ENCODE assay signal across 1 cellular context in the genomic region with DNA sequence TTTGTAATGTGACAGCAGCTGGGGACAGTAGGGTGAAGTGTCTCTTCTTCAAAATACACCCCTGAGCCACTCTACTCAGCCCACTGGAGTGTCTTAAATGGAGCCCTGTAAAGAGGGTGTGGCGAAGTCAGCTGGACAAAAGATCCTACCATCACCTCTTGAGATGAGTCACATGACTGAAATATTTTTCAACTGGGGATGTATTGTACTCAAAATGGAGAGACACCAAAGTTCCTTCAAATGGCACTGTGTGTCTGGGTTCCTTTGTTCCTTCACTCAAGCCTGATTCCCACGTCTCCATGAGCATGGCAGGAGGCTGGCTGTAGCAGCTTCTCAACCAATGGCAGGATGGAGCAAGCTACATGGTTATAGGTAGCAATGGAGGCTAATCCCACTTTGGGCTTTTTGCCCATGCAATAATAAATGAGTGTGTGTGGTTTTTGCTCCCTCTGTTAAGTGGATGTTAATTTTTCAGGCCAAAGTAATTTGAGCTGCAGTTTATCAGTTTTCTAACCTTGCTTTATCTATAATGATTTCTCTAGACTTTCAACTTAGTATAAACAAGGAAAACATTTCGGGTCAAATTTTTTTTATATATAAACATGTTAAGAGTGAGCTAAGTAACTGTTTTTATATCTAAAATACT.
TF ChIP-seq lines count a peak whose summit lies in the region.

No MANE protein-coding gene starts in this region.

TF ChIP-seq in GM12878, 131 proteins besides CTCF, POLR2A, EP300 and RAD21 (continued from another document):
- TF ChIP-seq, protein P1, sequence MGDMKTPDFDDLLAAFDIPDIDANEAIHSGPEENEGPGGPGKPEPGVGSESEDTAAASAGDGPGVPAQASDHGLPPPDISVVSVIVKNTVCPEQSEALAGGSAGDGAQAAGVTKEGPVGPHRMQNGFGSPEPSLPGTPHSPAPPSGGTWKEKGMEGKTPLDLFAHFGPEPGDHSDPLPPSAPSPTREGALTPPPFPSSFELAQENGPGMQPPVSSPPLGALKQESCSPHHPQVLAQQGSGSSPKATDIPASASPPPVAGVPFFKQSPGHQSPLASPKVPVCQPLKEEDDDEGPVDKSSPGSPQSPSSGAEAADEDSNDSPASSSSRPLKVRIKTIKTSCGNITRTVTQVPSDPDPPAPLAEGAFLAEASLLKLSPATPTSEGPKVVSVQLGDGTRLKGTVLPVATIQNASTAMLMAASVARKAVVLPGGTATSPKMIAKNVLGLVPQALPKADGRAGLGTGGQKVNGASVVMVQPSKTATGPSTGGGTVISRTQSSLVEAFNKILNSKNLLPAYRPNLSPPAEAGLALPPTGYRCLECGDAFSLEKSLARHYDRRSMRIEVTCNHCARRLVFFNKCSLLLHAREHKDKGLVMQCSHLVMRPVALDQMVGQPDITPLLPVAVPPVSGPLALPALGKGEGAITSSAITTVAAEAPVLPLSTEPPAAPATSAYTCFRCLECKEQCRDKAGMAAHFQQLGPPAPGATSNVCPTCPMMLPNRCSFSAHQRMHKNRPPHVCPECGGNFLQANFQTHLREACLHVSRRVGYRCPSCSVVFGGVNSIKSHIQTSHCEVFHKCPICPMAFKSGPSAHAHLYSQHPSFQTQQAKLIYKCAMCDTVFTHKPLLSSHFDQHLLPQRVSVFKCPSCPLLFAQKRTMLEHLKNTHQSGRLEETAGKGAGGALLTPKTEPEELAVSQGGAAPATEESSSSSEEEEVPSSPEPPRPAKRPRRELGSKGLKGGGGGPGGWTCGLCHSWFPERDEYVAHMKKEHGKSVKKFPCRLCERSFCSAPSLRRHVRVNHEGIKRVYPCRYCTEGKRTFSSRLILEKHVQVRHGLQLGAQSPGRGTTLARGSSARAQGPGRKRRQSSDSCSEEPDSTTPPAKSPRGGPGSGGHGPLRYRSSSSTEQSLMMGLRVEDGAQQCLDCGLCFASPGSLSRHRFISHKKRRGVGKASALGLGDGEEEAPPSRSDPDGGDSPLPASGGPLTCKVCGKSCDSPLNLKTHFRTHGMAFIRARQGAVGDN (IDR thresholded peaks at IDR 0.05): no peak
- TF ChIP-seq NRF1 (conservative IDR thresholded peaks at IDR 0.05; ENCODE audit: low read depth, low read length) (no peak), EZH2 (IDR thresholded peaks at IDR 0.05; ENCODE audit: borderline replicate concordance, control insufficient read depth, low read depth, low read length) (no peak), DPF2 (IDR thresholded peaks at IDR 0.05) (no peak), SPI1 (IDR thresholded peaks at IDR 0.05; ENCODE audit: borderline replicate concordance, insufficient read depth, low read depth, low read length) (no peak), CREM (IDR thresholded peaks at IDR 0.05; ENCODE audit: low read depth) (no peak), ZBED1 (IDR thresholded peaks at IDR 0.05; ENCODE audit: borderline replicate concordance) (no peak), RFX5 (IDR thresholded peaks at IDR 0.05; ENCODE audit: low read depth, low read length) (no peak), EGR1 (IDR thresholded peaks at IDR 0.05; ENCODE audit: borderline replicate concordance in 1 of 2, low read depth in 2 of 2, low read length in 2 of 2) (no peak)
- TF ChIP-seq, protein P2, sequence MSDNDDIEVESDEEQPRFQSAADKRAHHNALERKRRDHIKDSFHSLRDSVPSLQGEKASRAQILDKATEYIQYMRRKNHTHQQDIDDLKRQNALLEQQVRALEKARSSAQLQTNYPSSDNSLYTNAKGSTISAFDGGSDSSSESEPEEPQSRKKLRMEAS (IDR thresholded peaks at IDR 0.05; ENCODE audit: low read depth, low read length): no peak
- TF ChIP-seq, protein P3, sequence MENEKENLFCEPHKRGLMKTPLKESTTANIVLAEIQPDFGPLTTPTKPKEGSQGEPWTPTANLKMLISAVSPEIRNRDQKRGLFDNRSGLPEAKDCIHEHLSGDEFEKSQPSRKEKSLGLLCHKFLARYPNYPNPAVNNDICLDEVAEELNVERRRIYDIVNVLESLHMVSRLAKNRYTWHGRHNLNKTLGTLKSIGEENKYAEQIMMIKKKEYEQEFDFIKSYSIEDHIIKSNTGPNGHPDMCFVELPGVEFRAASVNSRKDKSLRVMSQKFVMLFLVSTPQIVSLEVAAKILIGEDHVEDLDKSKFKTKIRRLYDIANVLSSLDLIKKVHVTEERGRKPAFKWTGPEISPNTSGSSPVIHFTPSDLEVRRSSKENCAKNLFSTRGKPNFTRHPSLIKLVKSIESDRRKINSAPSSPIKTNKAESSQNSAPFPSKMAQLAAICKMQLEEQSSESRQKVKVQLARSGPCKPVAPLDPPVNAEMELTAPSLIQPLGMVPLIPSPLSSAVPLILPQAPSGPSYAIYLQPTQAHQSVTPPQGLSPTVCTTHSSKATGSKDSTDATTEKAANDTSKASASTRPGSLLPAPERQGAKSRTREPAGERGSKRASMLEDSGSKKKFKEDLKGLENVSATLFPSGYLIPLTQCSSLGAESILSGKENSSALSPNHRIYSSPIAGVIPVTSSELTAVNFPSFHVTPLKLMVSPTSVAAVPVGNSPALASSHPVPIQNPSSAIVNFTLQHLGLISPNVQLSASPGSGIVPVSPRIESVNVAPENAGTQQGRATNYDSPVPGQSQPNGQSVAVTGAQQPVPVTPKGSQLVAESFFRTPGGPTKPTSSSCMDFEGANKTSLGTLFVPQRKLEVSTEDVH (IDR thresholded peaks at IDR 0.05; ENCODE audit: low read depth, partially characterized antibody): no peak
- TF ChIP-seq, protein P4, sequence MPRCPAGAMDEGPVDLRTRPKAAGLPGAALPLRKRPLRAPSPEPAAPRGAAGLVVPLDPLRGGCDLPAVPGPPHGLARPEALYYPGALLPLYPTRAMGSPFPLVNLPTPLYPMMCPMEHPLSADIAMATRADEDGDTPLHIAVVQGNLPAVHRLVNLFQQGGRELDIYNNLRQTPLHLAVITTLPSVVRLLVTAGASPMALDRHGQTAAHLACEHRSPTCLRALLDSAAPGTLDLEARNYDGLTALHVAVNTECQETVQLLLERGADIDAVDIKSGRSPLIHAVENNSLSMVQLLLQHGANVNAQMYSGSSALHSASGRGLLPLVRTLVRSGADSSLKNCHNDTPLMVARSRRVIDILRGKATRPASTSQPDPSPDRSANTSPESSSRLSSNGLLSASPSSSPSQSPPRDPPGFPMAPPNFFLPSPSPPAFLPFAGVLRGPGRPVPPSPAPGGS (IDR thresholded peaks at IDR 0.05; ENCODE audit: borderline replicate concordance, insufficient read depth, low read depth, low read length, poor library complexity, severe bottlenecking): no peak
- TF ChIP-seq, protein P5, sequence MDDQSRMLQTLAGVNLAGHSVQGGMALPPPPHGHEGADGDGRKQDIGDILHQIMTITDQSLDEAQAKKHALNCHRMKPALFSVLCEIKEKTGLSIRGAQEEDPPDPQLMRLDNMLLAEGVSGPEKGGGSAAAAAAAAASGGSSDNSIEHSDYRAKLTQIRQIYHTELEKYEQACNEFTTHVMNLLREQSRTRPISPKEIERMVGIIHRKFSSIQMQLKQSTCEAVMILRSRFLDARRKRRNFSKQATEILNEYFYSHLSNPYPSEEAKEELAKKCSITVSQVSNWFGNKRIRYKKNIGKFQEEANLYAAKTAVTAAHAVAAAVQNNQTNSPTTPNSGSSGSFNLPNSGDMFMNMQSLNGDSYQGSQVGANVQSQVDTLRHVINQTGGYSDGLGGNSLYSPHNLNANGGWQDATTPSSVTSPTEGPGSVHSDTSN (IDR thresholded peaks at IDR 0.05; ENCODE audit: insufficient replicate concordance, low read depth, low read length): no peak
TF ChIP-seq in GM12878: peak in this region for 0.
